Comparison of ENCODE assay signal across 28 cellular contexts in the genomic region with DNA sequence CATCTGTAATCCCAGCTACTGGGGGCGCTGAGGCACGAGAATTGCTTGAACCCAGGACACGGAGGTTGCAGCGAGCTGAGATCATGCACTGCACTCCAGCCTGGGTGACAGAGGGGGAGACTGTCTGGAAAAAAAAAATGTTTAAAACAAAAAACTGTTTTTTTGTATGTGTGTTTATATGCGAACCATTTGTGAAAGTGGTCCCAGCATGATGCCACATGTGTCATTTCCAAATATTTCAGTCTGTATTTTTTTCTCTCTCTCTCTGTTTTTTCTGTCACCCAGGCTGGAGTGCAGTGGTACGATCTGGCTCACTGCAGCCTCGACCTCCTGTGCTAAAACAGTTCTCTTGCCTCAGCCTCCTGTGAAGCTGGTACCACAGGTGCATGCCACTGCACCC.
"Had no signal": no experiment of that assay in that cellular context is flagged by ENCODE, and none has a peak within 500 bp of the region (broad histone marks: within the 10 kb centered on the region; RNA-seq: fewer than 3 reads in every experiment).

No MANE protein-coding gene starts in this region.

- H2AFZ ChIP-seq: neural progenitor cell had no signal

- H3K4me1 Mint-ChIP-seq: naive B cell; natural killer cell; nephron progenitor cell; neural progenitor cell; stimulated activated naive B cell treated with anti-CD40 and anti-IgM and Interleukin-4, amounts not matched to agents 10 μg/mL and 1 μg/mL and 100 μg/mL, for 72 hours had no signal

- DNase-seq: hippocampal formation; kidney glomerular epithelial cell; left cardiac atrium; left ventricle myocardium superior; mesendoderm; naive B cell; natural killer cell; nephron progenitor cell; ovary; right lobe of liver; stimulated activated CD4-positive, alpha-beta T cell treated with anti-CD3 and anti-CD28 coated beads, Interleukin-12 subunit alpha, Interleukin-12 subunit beta, amount 100 ng/mL, for 4 hours; stimulated activated CD4-positive, alpha-beta T cell treated with anti-CD3 and anti-CD28 coated beads, Interleukin-15, amount 100 ng/mL, for 24 hours; stimulated activated CD4-positive, alpha-beta T cell treated with anti-CD3 and anti-CD28 coated beads, Interleukin-2, amount 100 ng/mL, for 24 hours; stimulated activated CD4-positive, alpha-beta T cell treated with anti-CD3 and anti-CD28 coated beads, Interleukin-4, amount 100 ng/mL, for 1 hour; stimulated activated naive B cell treated with anti-CD40 and anti-IgM and Interleukin-4, amounts not matched to agents 10 μg/mL and 1 μg/mL and 100 μg/mL, for 72 hours; stimulated activated naive CD8-positive, alpha-beta T cell treated with anti-CD3 and anti-CD28 coated beads, Interleukin-15, Interleukin-2, amounts not matched to agents 100 U/mL and 50 U/mL, for 24 hours; stomach; testis; thyroid gland; transverse colon had no signal

- H3K27ac ChIP-seq: neural progenitor cell, ovary, right atrium auricular region, right lobe of liver, stomach, testis, thyroid gland, transverse colon, vagina had no signal

- H3K36me3 ChIP-seq: neural progenitor cell, ovary had no signal

- H3K4me1 ChIP-seq: neural progenitor cell, right atrium auricular region, right lobe of liver, testis, transverse colon, vagina had no signal

- H3K27ac Mint-ChIP-seq: naive B cell; natural killer cell; nephron progenitor cell; neural progenitor cell; progenitor cell of endocrine pancreas; stimulated activated naive B cell treated with anti-CD40 and anti-IgM and Interleukin-4, amounts not matched to agents 10 μg/mL and 1 μg/mL and 100 μg/mL, for 72 hours had no signal

- H3K4me3 ChIP-seq: lung, neural progenitor cell, ovary, right atrium auricular region, right lobe of liver, smooth muscle cell, stomach, testis, thyroid gland, transverse colon, vagina had no signal

- H3K4me2 ChIP-seq: neural progenitor cell, smooth muscle cell had no signal

- H3K9me3 ChIP-seq: ovary, right atrium auricular region, right lobe of liver, stomach, testis, thyroid gland, transverse colon, vagina had no signal

- H3K9me3 Mint-ChIP-seq: mesothelial cell of epicardium; naive B cell; natural killer cell; nephron progenitor cell; neural progenitor cell; stimulated activated naive B cell treated with anti-CD40 and anti-IgM and Interleukin-4, amounts not matched to agents 10 μg/mL and 1 μg/mL and 100 μg/mL, for 72 hours had no signal

- FAIRE-seq: keratinocyte had no signal

- H3K36me3 Mint-ChIP-seq: natural killer cell had no signal

- H3K27me3 Mint-ChIP-seq: naive B cell; progenitor cell of endocrine pancreas; stimulated activated naive B cell treated with anti-CD40 and anti-IgM and Interleukin-4, amounts not matched to agents 10 μg/mL and 1 μg/mL and 100 μg/mL, for 72 hours had no signal

- H3K9ac ChIP-seq: neural progenitor cell had no signal

- H3K4me3 Mint-ChIP-seq: mesothelial cell of epicardium; natural killer cell; nephron progenitor cell; neural progenitor cell; stimulated activated naive B cell treated with anti-CD40 and anti-IgM and Interleukin-4, amounts not matched to agents 10 μg/mL and 1 μg/mL and 100 μg/mL, for 72 hours had no signal

- H3K27me3 ChIP-seq: neural progenitor cell, ovary, right atrium auricular region, right lobe of liver, stomach, testis, thyroid gland, transverse colon, vagina had no signal
